In the genomic region with DNA sequence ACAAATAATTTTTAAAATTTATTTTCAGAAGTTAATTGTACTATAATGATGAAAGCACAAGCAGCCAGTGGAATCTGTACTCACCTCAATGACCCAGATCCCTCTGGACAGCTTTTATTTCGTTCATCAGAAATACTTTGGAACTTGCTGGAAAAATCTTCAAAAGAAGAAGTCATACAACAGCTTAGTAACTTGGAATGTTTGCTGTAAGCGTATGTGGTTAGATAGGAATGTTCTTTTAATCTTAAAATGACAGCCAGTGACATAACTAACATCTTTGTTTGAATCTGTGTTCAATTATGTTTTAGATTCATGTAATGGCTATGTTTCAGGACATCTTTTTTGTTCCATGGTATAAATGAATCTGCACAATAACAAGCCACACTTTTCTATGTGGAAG, we compare ENCODE assay signal across 24 cellular contexts. TPM values are rescaled to one million over a fixed set of nuclear protein-coding genes. Genes with fewer than 3 reads are reported as not detected.
A peak's percentile ranks its signal among the peaks of the same experiment; 100 is the strongest.
DNase-seq lines count a peak whose midpoint lies in the region; TF ChIP-seq lines count a peak whose summit lies in the region.
"Had no signal": no experiment of that assay in that cellular context is flagged by ENCODE, and none has a peak within 500 bp of the region (broad histone marks: within the 10 kb centered on the region; RNA-seq: fewer than 3 reads in every experiment).

No MANE protein-coding gene starts in this region.

- H3K9me3 Mint-ChIP-seq in HFFc6: no peaks in the 10 kb centered on the region
- H3K9me3 Mint-ChIP-seq: activated naive CD4-positive, alpha-beta T cell treated with anti-CD3 and anti-CD28 coated beads for 36 hours; nephron; T-helper 1 cell treated with Interleukin-12 subunit alpha and Interleukin-12 subunit beta and Interleukin-4 antibody, amounts not matched to agents 30 μg/mL and 1 μg/mL, for 36 hours had no signal

- H3K4me3 ChIP-seq in mammary epithelial cell (replicated peaks in 1 of 3; ENCODE audit: insufficient read depth in 1 of 3, low read depth in 2 of 3, low read length in 3 of 3) (no peak overlapping the region), hepatocyte (no peak overlapping the region), PC-9 (no peak overlapping the region), right atrium auricular region (no peak overlapping the region)
- H3K4me3 ChIP-seq: K562, lung, upper lobe of left lung had no signal

- no peaks in the 10 kb centered on the region for H3K9me3 ChIP-seq in mammary epithelial cell (replicated peaks; ENCODE audit: insufficient read depth, low read length)
- H3K9me3 ChIP-seq in hepatocyte (ENCODE audit: low read depth): no peaks in the 10 kb centered on the region
- H3K9me3 ChIP-seq in PC-9 (ENCODE audit: insufficient read depth, low read depth): no peaks in the 10 kb centered on the region
- H3K9me3 ChIP-seq in right atrium auricular region: no peaks in the 10 kb centered on the region
- H3K9me3 ChIP-seq: upper lobe of left lung had no signal

- H3K27me3 ChIP-seq in mammary epithelial cell (ENCODE audit: insufficient read depth, low read length): no peaks in the 10 kb centered on the region
- H3K27me3 ChIP-seq in hepatocyte: no peaks in the 10 kb centered on the region
- H3K27me3 ChIP-seq in PC-9 (ENCODE audit: insufficient read depth, low read depth): no peaks in the 10 kb centered on the region
- H3K27me3 ChIP-seq in right atrium auricular region: no peaks in the 10 kb centered on the region
- H3K27me3 ChIP-seq: upper lobe of left lung had no signal

- BruUV-seq in mammary epithelial cell (replicated peaks; lab: Mats Ljungman, UMichigan): no TSS peak
- no TSS peak for BruUV-seq in PC-9 (replicated peaks; lab: Mats Ljungman, UMichigan)

- H4K20me1 ChIP-seq in mammary epithelial cell (ENCODE audit: insufficient read depth, low read length): no peaks in the 10 kb centered on the region
- no peaks in the 10 kb centered on the region for H4K20me1 ChIP-seq in hepatocyte (ENCODE audit: insufficient read depth, poor library complexity, severe bottlenecking)
- no peaks in the 10 kb centered on the region for H4K20me1 ChIP-seq in PC-9 (ENCODE audit: insufficient read depth)

- no peaks in the 10 kb centered on the region for H3F3A ChIP-seq in PC-9 (ENCODE audit: insufficient read depth, low read depth)

- no peak overlapping the region for H2AFZ ChIP-seq in mammary epithelial cell (ENCODE audit: low read depth, low read length)
- H2AFZ ChIP-seq in hepatocyte: no peak overlapping the region
- H2AFZ ChIP-seq in PC-9: no peak overlapping the region

- dilution Hi-C loops in mammary epithelial cell (cut with HindIII; ENCODE audit: low sequenced_read_pairs): no loop called here

- H3K9me2 ChIP-seq in hepatocyte (replicated peaks; ENCODE audit: insufficient read depth) (no peaks in the 10 kb centered on the region), PC-9 (ENCODE audit: insufficient read depth) (no peaks in the 10 kb centered on the region)

- H3K27ac Mint-ChIP-seq in HFFc6: peak overlapping the region; percentile 51
- H3K27ac Mint-ChIP-seq: activated naive CD4-positive, alpha-beta T cell treated with anti-CD3 and anti-CD28 coated beads for 36 hours; nephron; T-helper 1 cell treated with Interleukin-12 subunit alpha and Interleukin-12 subunit beta and Interleukin-4 antibody, amounts not matched to agents 30 μg/mL and 1 μg/mL, for 36 hours had no signal

- peak overlapping the region; percentile 20 for H3K4me2 ChIP-seq in mammary epithelial cell (ENCODE audit: insufficient read depth, low read depth, low read length)
- H3K4me2 ChIP-seq in hepatocyte: no peak overlapping the region
- H3K4me2 ChIP-seq in PC-9: no peak overlapping the region

- no peak overlapping the region for H3K9ac ChIP-seq in mammary epithelial cell (ENCODE audit: insufficient read depth, low read length)

- DNase-seq in A172 (ENCODE audit: low spot score) (peak; percentile 36), HFFc6 (peak; percentile 71), mammary epithelial cell (peak; percentile 7), hepatocyte (ENCODE audit: low spot score) (no peak), NCI-H2107 treated with DMSO at 0.1 percent for 48 hours (lab: John Stamatoyannopoulos, UW; ENCODE audit: unreplicated experiment) (no peak), PC-9 (no peak), NCI-H1436 (lab: John Stamatoyannopoulos, UW) (no peak), right atrium auricular region (ENCODE audit: low spot score) (no peak)
- DNase-seq: 8988T; activated CD8-positive, alpha-beta memory T cell treated with anti-CD3 and anti-CD28 coated beads, Interleukin-2, amount 50 U/mL, for 4 hours; activated naive CD4-positive, alpha-beta T cell treated with anti-CD3 and anti-CD28 coated beads for 36 hours; Calu3; caudate nucleus; NCI-H1417 treated with DMSO at 0.1 percent for 48 hours; NCI-H524; right cardiac atrium; RPMI8226; stimulated activated CD4-positive, alpha-beta T cell treated with anti-CD3 and anti-CD28 coated beads, Interleukin-4, amount 100 ng/mL, for 1 hour; upper lobe of left lung had no signal

- peaks cover 59% of the 10 kb centered on the region for H3K4me1 Mint-ChIP-seq in HFFc6 (ENCODE audit: low read depth)
- H3K4me1 Mint-ChIP-seq: nephron had no signal

- peak overlapping the region; percentile 50; the same call in 1 of the 2 replicates for H3K4me3 Mint-ChIP-seq in HFFc6
- H3K4me3 Mint-ChIP-seq: activated naive CD4-positive, alpha-beta T cell treated with anti-CD3 and anti-CD28 coated beads for 36 hours; nephron; T-helper 1 cell treated with Interleukin-12 subunit alpha and Interleukin-12 subunit beta and Interleukin-4 antibody, amounts not matched to agents 30 μg/mL and 1 μg/mL, for 36 hours had no signal

- 35% methylated on average over 2 of the region's 2 CpGs for WGBS in mammary epithelial cell (ENCODE audit: low coverage, missing lambda C conversion rate)
- WGBS in hepatocyte (ENCODE audit: low lambda C conversion rate, missing lambda C conversion rate): 32% methylated on average over 2 of the region's 2 CpGs

- POLR2A ChIA-PET in PC-9 (lab: Charles Lee; ENCODE audit: unreplicated experiment): no interaction called here

- in situ Hi-C loops in mammary epithelial cell (cut with MboI; ENCODE audit: low sequenced_read_pairs in 2 of 2): loop anchor here (25.0 kb wide), 3 partner anchors 109 to 1734 kb away; a partner anchor contains a TSS

- no peaks in the 10 kb centered on the region for H3K36me3 ChIP-seq in mammary epithelial cell (ENCODE audit: insufficient read depth, low read length)
- H3K36me3 ChIP-seq in hepatocyte (replicated peaks; ENCODE audit: insufficient read depth, low read depth): no peaks in the 10 kb centered on the region
- no peaks in the 10 kb centered on the region for H3K36me3 ChIP-seq in PC-9 (ENCODE audit: low read depth)
- no peaks in the 10 kb centered on the region for H3K36me3 ChIP-seq in right atrium auricular region
- H3K36me3 ChIP-seq: upper lobe of left lung had no signal

- TF ChIP-seq CTCF in HFFc6 (IDR thresholded peaks at IDR 0.05): no peak
- TF ChIP-seq CTCF in mammary epithelial cell (conservative IDR thresholded peaks at IDR 0.05 in 1 of 2, IDR thresholded peaks at IDR 0.05 in 1 of 2; ENCODE audit: extremely low read depth in 1 of 2, insufficient read depth in 1 of 2, low read depth in 1 of 2, low read length in 2 of 2): no peak
- no peak for TF ChIP-seq CTCF in hepatocyte (IDR thresholded peaks at IDR 0.05; ENCODE audit: poor library complexity)
- TF ChIP-seq CTCF in PC-9 (conservative IDR thresholded peaks at IDR 0.05): no peak
- no peak for TF ChIP-seq CTCF in right atrium auricular region (IDR thresholded peaks at IDR 0.05)

- CTCF ChIA-PET in mammary epithelial cell (lab: Charles Lee; ENCODE audit: low non-redundant PET) (interaction anchor here (0.6 kb wide), 1 partner anchor 156 kb away, joined by 3 read pairs; no protein-coding TSS in a partner anchor), PC-9 (lab: Charles Lee) (no interaction called here)

- no peaks in the 10 kb centered on the region for H3K27me3 Mint-ChIP-seq in HFFc6 (ENCODE audit: insufficient read depth)

- peaks cover 6% of the 10 kb centered on the region for H3K4me1 ChIP-seq in mammary epithelial cell (ENCODE audit: insufficient read depth, low read length)
- no peaks in the 10 kb centered on the region for H3K4me1 ChIP-seq in hepatocyte (ENCODE audit: insufficient read depth)
- peaks cover 5% of the 10 kb centered on the region; the same call in 1 of the 2 replicates for H3K4me1 ChIP-seq in PC-9 (replicated peaks; ENCODE audit: insufficient read depth)
- H3K4me1 ChIP-seq in right atrium auricular region: no peaks in the 10 kb centered on the region
- H3K4me1 ChIP-seq: upper lobe of left lung had no signal

- H3K79me2 ChIP-seq in mammary epithelial cell (ENCODE audit: insufficient read depth, low read length) (no peaks in the 10 kb centered on the region), hepatocyte (no peaks in the 10 kb centered on the region), PC-9 (ENCODE audit: low read depth) (no peaks in the 10 kb centered on the region)

- intact Hi-C loops in mammary epithelial cell (cut with micrococcal nuclease): no loop called here
- intact Hi-C loops in PC-9 (cut with micrococcal nuclease; ENCODE audit: unreplicated experiment): no loop called here

- H3K27ac ChIP-seq in mammary epithelial cell (ENCODE audit: insufficient read depth, low read depth, low read length) (no peak overlapping the region), hepatocyte (peak overlapping the region; percentile 16), PC-9 (no peak overlapping the region), right atrium auricular region (no peak overlapping the region)
- H3K27ac ChIP-seq: upper lobe of left lung had no signal

- H3K36me3 Mint-ChIP-seq in HFFc6 (ENCODE audit: low read depth): no peaks in the 10 kb centered on the region

RNA-seq across cellular contexts. Expression of a gene that starts 26.8 kb away (rescaled TPM):
- total RNA-seq in A172 (2014; rRNA removed; shearing (Covaris generic)): 2.1 and 5.1 TPM in 2 replicates
- total RNA-seq in HFFc6 (2021; fragmentation: NEBNext Ultra II Directional; extraction: Animal tissue kit (Norgen Biotek cat#: 25700)): 1 to 10 TPM in 4 of 6 experiments, under 1 TPM in 2; 0.71 to 2.4 (median 1.2) TPM
- total RNA-seq in mammary epithelial cell (1 to 10 TPM; 1.7 to 5.0 TPM), hepatocyte (4.3 and 7.3 TPM in 2 replicates), PC-9 (2021) (15.0 and 18.5 TPM in 2 replicates), right atrium auricular region (1 to 10 TPM; 1.2 to 3.7 TPM)
- polyA plus RNA-seq in mammary epithelial cell (0.48 TPM), hepatocyte (1.6 and 1.7 TPM in 2 replicates)
- polyA minus RNA-seq in mammary epithelial cell: 3.3 TPM

RNA-seq across cellular contexts. Expression of a gene that starts 49.4 kb away (rescaled TPM):
- not detected in 2 replicates for total RNA-seq in A172 (2014; rRNA removed; shearing (Covaris generic))
- total RNA-seq in HFFc6 (2021; fragmentation: NEBNext Ultra II Directional; extraction: Animal tissue kit (Norgen Biotek cat#: 25700)): not detected
- total RNA-seq in mammary epithelial cell (not detected), hepatocyte (not detected in 2 replicates), PC-9 (2021) (not detected in 2 replicates), right atrium auricular region (not detected)
- polyA plus RNA-seq in mammary epithelial cell (not detected), hepatocyte (not detected in 2 replicates)
- polyA minus RNA-seq in mammary epithelial cell: not detected
- total RNA-seq: activated naive CD4-positive, alpha-beta T cell treated with anti-CD3 and anti-CD28 coated beads for 36 hours; Calu3; H4; K562; lung; right cardiac atrium had no signal
- polyA plus RNA-seq: K562, right cardiac atrium had no signal

Comparison
In these comparisons a context has a peak if more than half of its experiments do, and no peak if none do; other contexts are left out.
1. DNase-seq: peak in A172 (single experiment), HFFc6 (single experiment) and mammary epithelial cell (single experiment); none in hepatocyte (single experiment), NCI-H2107 treated with DMSO at 0.1 percent for 48 hours (single experiment), PC-9 (0 of 2), NCI-H1436 (single experiment) and right atrium auricular region (single experiment).